ENCODE assay signal across 1 cellular context in the genomic region with DNA sequence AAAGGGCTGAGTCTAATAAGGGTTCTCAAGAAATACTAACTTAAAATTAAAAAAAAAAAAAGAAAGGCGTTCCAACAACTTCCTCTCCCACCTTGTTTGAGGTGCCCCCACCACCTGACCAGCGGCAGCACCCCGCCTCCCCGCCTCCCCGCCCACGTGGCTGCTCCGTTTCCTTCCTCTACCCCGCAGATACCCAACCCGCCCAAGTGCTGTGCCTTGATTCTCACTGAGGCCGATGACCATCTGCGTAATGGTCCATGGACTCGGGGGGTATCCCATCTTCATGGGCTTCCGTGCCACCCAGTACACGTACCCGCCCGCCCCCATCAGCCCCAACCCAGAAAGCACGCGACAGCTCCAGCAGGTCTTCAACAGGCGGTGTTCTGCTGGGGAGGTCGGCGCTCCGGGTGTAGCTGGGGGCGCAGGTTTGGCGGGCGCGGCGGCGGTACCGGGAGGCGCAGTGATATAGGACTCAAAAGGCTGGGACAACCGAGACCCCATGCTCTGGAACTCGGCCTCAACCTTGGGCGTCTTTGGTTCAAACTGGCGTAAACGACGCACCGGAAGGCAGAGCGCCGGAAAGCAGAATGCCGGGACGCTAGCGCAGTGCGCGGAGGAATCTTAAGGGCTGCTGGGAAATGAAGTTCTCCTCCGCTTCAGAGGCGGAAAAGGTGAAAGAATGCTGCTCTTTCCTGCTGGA.
TF ChIP-seq lines count a peak whose summit lies in the region.

A gene with protein sequence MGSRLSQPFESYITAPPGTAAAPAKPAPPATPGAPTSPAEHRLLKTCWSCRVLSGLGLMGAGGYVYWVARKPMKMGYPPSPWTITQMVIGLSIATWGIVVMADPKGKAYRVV (minus strand): TSS at position 545 of the 700 bp plus-strand sequence. CDS start 44 bp downstream, at position 501.

TF ChIP-seq in HepG2, 621 proteins besides CTCF, POLR2A, EP300 and RAD21 (continued from another document and continues in another):
- TF ChIP-seq IRX3 (CRISPR knock-in tag; IDR thresholded peaks at IDR 0.05; ENCODE audit: borderline replicate concordance, low read depth), result no peak
- TF ChIP-seq ZSCAN31 (CRISPR knock-in tag; IDR thresholded peaks at IDR 0.05; ENCODE audit: low read depth), result no peak
- TF ChIP-seq, protein P1, sequence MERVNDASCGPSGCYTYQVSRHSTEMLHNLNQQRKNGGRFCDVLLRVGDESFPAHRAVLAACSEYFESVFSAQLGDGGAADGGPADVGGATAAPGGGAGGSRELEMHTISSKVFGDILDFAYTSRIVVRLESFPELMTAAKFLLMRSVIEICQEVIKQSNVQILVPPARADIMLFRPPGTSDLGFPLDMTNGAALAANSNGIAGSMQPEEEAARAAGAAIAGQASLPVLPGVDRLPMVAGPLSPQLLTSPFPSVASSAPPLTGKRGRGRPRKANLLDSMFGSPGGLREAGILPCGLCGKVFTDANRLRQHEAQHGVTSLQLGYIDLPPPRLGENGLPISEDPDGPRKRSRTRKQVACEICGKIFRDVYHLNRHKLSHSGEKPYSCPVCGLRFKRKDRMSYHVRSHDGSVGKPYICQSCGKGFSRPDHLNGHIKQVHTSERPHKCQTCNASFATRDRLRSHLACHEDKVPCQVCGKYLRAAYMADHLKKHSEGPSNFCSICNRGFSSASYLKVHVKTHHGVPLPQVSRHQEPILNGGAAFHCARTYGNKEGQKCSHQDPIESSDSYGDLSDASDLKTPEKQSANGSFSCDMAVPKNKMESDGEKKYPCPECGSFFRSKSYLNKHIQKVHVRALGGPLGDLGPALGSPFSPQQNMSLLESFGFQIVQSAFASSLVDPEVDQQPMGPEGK (CRISPR knock-in tag; IDR thresholded peaks at IDR 0.05), result peak; percentile 62
- TF ChIP-seq, protein P2, sequence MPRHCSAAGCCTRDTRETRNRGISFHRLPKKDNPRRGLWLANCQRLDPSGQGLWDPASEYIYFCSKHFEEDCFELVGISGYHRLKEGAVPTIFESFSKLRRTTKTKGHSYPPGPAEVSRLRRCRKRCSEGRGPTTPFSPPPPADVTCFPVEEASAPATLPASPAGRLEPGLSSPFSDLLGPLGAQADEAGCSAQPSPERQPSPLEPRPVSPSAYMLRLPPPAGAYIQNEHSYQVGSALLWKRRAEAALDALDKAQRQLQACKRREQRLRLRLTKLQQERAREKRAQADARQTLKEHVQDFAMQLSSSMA (CRISPR knock-in tag; IDR thresholded peaks at IDR 0.05), result no peak
- peak; percentile 69; the same call in 1 of the 2 replicates for TF ChIP-seq ZNF598 (CRISPR knock-in tag; IDR thresholded peaks at IDR 0.05; ENCODE audit: borderline replicate concordance)
- TF ChIP-seq RXRA (CRISPR knock-in tag; IDR thresholded peaks at IDR 0.05), result peak; percentile 45; the same call in 1 of the 2 replicates
- TF ChIP-seq, protein P3, sequence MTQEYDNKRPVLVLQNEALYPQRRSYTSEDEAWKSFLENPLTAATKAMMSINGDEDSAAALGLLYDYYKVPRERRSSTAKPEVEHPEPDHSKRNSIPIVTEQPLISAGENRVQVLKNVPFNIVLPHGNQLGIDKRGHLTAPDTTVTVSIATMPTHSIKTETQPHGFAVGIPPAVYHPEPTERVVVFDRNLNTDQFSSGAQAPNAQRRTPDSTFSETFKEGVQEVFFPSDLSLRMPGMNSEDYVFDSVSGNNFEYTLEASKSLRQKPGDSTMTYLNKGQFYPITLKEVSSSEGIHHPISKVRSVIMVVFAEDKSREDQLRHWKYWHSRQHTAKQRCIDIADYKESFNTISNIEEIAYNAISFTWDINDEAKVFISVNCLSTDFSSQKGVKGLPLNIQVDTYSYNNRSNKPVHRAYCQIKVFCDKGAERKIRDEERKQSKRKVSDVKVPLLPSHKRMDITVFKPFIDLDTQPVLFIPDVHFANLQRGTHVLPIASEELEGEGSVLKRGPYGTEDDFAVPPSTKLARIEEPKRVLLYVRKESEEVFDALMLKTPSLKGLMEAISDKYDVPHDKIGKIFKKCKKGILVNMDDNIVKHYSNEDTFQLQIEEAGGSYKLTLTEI (CRISPR knock-in tag; conservative IDR thresholded peaks at IDR 0.05), result no peak
- TF ChIP-seq POLR2AphosphoS2 (IDR thresholded peaks at IDR 0.05; ENCODE audit: low read depth, low read length), result no peak
- TF ChIP-seq, protein P4, sequence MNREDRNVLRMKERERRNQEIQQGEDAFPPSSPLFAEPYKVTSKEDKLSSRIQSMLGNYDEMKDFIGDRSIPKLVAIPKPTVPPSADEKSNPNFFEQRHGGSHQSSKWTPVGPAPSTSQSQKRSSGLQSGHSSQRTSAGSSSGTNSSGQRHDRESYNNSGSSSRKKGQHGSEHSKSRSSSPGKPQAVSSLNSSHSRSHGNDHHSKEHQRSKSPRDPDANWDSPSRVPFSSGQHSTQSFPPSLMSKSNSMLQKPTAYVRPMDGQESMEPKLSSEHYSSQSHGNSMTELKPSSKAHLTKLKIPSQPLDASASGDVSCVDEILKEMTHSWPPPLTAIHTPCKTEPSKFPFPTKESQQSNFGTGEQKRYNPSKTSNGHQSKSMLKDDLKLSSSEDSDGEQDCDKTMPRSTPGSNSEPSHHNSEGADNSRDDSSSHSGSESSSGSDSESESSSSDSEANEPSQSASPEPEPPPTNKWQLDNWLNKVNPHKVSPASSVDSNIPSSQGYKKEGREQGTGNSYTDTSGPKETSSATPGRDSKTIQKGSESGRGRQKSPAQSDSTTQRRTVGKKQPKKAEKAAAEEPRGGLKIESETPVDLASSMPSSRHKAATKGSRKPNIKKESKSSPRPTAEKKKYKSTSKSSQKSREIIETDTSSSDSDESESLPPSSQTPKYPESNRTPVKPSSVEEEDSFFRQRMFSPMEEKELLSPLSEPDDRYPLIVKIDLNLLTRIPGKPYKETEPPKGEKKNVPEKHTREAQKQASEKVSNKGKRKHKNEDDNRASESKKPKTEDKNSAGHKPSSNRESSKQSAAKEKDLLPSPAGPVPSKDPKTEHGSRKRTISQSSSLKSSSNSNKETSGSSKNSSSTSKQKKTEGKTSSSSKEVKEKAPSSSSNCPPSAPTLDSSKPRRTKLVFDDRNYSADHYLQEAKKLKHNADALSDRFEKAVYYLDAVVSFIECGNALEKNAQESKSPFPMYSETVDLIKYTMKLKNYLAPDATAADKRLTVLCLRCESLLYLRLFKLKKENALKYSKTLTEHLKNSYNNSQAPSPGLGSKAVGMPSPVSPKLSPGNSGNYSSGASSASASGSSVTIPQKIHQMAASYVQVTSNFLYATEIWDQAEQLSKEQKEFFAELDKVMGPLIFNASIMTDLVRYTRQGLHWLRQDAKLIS (CRISPR knock-in tag; IDR thresholded peaks at IDR 0.05), result no peak
- no peak for TF ChIP-seq NR3C1 (CRISPR knock-in tag; IDR thresholded peaks at IDR 0.05)
- TF ChIP-seq, protein P5, sequence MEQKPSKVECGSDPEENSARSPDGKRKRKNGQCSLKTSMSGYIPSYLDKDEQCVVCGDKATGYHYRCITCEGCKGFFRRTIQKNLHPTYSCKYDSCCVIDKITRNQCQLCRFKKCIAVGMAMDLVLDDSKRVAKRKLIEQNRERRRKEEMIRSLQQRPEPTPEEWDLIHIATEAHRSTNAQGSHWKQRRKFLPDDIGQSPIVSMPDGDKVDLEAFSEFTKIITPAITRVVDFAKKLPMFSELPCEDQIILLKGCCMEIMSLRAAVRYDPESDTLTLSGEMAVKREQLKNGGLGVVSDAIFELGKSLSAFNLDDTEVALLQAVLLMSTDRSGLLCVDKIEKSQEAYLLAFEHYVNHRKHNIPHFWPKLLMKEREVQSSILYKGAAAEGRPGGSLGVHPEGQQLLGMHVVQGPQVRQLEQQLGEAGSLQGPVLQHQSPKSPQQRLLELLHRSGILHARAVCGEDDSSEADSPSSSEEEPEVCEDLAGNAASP (CRISPR knock-in tag; IDR thresholded peaks at IDR 0.05; ENCODE audit: borderline replicate concordance), result 0 out of 2 replicates have a peak, but pooled peaks have one; percentile 27
- TF ChIP-seq NR2C2 (CRISPR knock-in tag; IDR thresholded peaks at IDR 0.05; ENCODE audit: borderline replicate concordance), result peak; percentile 78
- TF ChIP-seq ZNF614 (CRISPR knock-in tag; IDR thresholded peaks at IDR 0.05; ENCODE audit: borderline replicate concordance), result peak; percentile 42; the same call in 1 of the 2 replicates
- 0 out of 2 replicates have a peak, but pooled peaks have one; percentile 37 for TF ChIP-seq ZFP82 (CRISPR knock-in tag; IDR thresholded peaks at IDR 0.05; ENCODE audit: borderline replicate concordance)
- no peak for TF ChIP-seq ZEB1 (IDR thresholded peaks at IDR 0.05; ENCODE audit: insufficient replicate concordance, low read depth)
- TF ChIP-seq, protein P6, sequence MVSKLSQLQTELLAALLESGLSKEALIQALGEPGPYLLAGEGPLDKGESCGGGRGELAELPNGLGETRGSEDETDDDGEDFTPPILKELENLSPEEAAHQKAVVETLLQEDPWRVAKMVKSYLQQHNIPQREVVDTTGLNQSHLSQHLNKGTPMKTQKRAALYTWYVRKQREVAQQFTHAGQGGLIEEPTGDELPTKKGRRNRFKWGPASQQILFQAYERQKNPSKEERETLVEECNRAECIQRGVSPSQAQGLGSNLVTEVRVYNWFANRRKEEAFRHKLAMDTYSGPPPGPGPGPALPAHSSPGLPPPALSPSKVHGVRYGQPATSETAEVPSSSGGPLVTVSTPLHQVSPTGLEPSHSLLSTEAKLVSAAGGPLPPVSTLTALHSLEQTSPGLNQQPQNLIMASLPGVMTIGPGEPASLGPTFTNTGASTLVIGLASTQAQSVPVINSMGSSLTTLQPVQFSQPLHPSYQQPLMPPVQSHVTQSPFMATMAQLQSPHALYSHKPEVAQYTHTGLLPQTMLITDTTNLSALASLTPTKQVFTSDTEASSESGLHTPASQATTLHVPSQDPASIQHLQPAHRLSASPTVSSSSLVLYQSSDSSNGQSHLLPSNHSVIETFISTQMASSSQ (IDR thresholded peaks at IDR 0.05; ENCODE audit: low read depth), result no peak
- TF ChIP-seq, protein P6 (CRISPR knock-in tag; IDR thresholded peaks at IDR 0.05; ENCODE audit: borderline replicate concordance), result no peak
- TF ChIP-seq ZBTB1 (CRISPR knock-in tag; IDR thresholded peaks at IDR 0.05; ENCODE audit: borderline replicate concordance), result no peak
- TF ChIP-seq, protein P7, sequence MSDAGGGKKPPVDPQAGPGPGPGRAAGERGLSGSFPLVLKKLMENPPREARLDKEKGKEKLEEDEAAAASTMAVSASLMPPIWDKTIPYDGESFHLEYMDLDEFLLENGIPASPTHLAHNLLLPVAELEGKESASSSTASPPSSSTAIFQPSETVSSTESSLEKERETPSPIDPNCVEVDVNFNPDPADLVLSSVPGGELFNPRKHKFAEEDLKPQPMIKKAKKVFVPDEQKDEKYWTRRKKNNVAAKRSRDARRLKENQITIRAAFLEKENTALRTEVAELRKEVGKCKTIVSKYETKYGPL (CRISPR knock-in tag; IDR thresholded peaks at IDR 0.05), result no peak
- no peak for TF ChIP-seq PHB2 (IDR thresholded peaks at IDR 0.05; ENCODE audit: partially characterized antibody)
- TF ChIP-seq ZNF543 (CRISPR knock-in tag; IDR thresholded peaks at IDR 0.05), result peak; percentile 82
- TF ChIP-seq, protein P8, sequence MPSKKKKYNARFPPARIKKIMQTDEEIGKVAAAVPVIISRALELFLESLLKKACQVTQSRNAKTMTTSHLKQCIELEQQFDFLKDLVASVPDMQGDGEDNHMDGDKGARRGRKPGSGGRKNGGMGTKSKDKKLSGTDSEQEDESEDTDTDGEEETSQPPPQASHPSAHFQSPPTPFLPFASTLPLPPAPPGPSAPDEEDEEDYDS (CRISPR knock-in tag; IDR thresholded peaks at IDR 0.05), result 0 out of 2 replicates have a peak, but pooled peaks have one; percentile 27
- no peak for TF ChIP-seq CENPX (CRISPR knock-in tag; IDR thresholded peaks at IDR 0.05)
- TF ChIP-seq FOXA1 (IDR thresholded peaks at IDR 0.05), result no peak
- no peak for TF ChIP-seq FOXA1 (CRISPR knock-in tag; IDR thresholded peaks at IDR 0.05)
- TF ChIP-seq, protein P9, sequence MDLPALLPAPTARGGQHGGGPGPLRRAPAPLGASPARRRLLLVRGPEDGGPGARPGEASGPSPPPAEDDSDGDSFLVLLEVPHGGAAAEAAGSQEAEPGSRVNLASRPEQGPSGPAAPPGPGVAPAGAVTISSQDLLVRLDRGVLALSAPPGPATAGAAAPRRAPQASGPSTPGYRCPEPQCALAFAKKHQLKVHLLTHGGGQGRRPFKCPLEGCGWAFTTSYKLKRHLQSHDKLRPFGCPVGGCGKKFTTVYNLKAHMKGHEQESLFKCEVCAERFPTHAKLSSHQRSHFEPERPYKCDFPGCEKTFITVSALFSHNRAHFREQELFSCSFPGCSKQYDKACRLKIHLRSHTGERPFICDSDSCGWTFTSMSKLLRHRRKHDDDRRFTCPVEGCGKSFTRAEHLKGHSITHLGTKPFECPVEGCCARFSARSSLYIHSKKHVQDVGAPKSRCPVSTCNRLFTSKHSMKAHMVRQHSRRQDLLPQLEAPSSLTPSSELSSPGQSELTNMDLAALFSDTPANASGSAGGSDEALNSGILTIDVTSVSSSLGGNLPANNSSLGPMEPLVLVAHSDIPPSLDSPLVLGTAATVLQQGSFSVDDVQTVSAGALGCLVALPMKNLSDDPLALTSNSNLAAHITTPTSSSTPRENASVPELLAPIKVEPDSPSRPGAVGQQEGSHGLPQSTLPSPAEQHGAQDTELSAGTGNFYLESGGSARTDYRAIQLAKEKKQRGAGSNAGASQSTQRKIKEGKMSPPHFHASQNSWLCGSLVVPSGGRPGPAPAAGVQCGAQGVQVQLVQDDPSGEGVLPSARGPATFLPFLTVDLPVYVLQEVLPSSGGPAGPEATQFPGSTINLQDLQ (CRISPR knock-in tag; IDR thresholded peaks at IDR 0.05), result no peak
- TF ChIP-seq MTA1 (CRISPR knock-in tag; IDR thresholded peaks at IDR 0.05; ENCODE audit: borderline replicate concordance), result no peak
- TF ChIP-seq KMT2B (CRISPR knock-in tag; IDR thresholded peaks at IDR 0.05), result peak; percentile 88
- no peak for TF ChIP-seq GATA4 (IDR thresholded peaks at IDR 0.05; ENCODE audit: borderline replicate concordance, low read depth)
- no peak for TF ChIP-seq KLF12 (CRISPR knock-in tag; IDR thresholded peaks at IDR 0.05; ENCODE audit: borderline replicate concordance)
- TF ChIP-seq HNRNPK (IDR thresholded peaks at IDR 0.05; ENCODE audit: low read depth, low read length, poor library complexity, severe bottlenecking), result no peak
- peak; percentile 74 for TF ChIP-seq ELF3 (CRISPR knock-in tag; IDR thresholded peaks at IDR 0.05)
- no peak for TF ChIP-seq ZFYVE20 (CRISPR knock-in tag; IDR thresholded peaks at IDR 0.05; ENCODE audit: borderline replicate concordance, low read depth)
- TF ChIP-seq NFYC (CRISPR knock-in tag; IDR thresholded peaks at IDR 0.05), result no peak; the same call in 1 of the 2 replicates
- TF ChIP-seq ZKSCAN8 (CRISPR knock-in tag; IDR thresholded peaks at IDR 0.05; ENCODE audit: borderline replicate concordance), result no peak
- no peak for TF ChIP-seq KLF15 (CRISPR knock-in tag; IDR thresholded peaks at IDR 0.05; ENCODE audit: borderline replicate concordance)
- TF ChIP-seq KLF16 (CRISPR knock-in tag; IDR thresholded peaks at IDR 0.05), result peak in 1 of 2 experiments; percentile 68; a peak in 1 of 4 replicates
- no peak for TF ChIP-seq SETDB1 (CRISPR knock-in tag; IDR thresholded peaks at IDR 0.05; ENCODE audit: borderline replicate concordance)
- no peak for TF ChIP-seq CBX2 (IDR thresholded peaks at IDR 0.05; ENCODE audit: low read depth, low read length)
- TF ChIP-seq CBX2 (CRISPR knock-in tag; IDR thresholded peaks at IDR 0.05; ENCODE audit: low read depth), result no peak
